Comparison of ENCODE assay signal across 8 cellular contexts in genomic region chr1:167220537-167221125, GRCh38. TPM values are rescaled to one million over a fixed set of nuclear protein-coding genes. Genes with fewer than 3 reads are reported as not detected.
A peak's percentile ranks its signal among the peaks of the same experiment; 100 is the strongest.
DNase-seq lines count a peak whose midpoint lies in the region; ATAC-seq lines count a peak whose summit lies in the region.

Gene POU2F1, plus strand, starts transcription at chr1:167220886. Its CDS starts 12 bp downstream, at chr1:167220898.

- DNase-seq in COLO668 (lab: John Stamatoyannopoulos, UW; ENCODE audit: unreplicated experiment) (peak; percentile 99), HS-5 (ENCODE audit: low read depth) (peak; percentile 90), NK-92 (lab: John Stamatoyannopoulos, UW; ENCODE audit: unreplicated experiment) (peak; percentile 94), lung microvascular endothelial cell (ENCODE audit: low read depth in 2 of 2) (peak; percentile 98 to 99)
- peak; percentile 99 for DNase-seq in activated CD8-positive, alpha-beta memory T cell treated with anti-CD3 and anti-CD28 coated beads for 24 hours
- peak; percentile 98 for DNase-seq in effector CD4-positive, alpha-beta T cell
- DNase-seq in stimulated activated CD4-positive, alpha-beta T cell treated with anti-CD3 and anti-CD28 coated beads, TNF-alpha, amount 100 ng/mL, for 48 hours (ENCODE audit: low read depth in 3 of 3): peak; percentile 96 to 97 (median 97)

- peak; percentile 54 for ATAC-seq in GM19468 (IDR thresholded peaks at IDR 0.05; ENCODE audit: extremely low read depth, unreplicated experiment)

RNA-seq across cellular contexts. Expression of gene POU2F1, which starts in this region (rescaled TPM):
- total RNA-seq in lung microvascular endothelial cell: 3.7 and 4.0 TPM in 2 replicates

Comparison
In these comparisons a context has a peak if more than half of its experiments do, and no peak if none do; other contexts are left out.
1. Peak in every context shown above with its lines: DNase-seq and ATAC-seq.